ENCODE assay signal across 30 cellular contexts in the genomic region with DNA sequence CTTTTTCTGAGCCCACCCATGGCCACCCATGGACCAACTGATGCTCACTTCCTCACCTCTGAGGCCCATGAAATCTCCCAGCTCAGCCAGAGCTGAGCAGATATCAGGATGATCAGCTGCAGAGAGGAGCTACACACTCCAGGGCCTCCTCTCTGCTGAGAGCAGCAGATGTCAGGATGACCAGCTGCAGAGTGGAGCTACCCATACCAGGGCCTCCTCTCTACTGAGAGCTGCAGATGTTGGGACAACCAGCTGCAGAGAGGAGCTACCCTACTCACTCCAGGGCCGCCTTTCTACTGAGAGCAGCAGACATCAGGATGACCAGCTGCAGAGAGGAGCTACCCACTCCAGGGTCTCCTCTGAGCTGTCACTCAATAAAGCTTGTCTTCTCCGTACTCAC.
"Had no signal": no experiment of that assay in that cellular context is flagged by ENCODE, and none has a peak within 500 bp of the region (broad histone marks: within the 10 kb centered on the region; RNA-seq: fewer than 3 reads in every experiment).

No MANE protein-coding gene starts in this region.

- H3K36me3 Mint-ChIP-seq: activated CD4-positive, alpha-beta memory T cell treated with anti-CD3 and anti-CD28 coated beads for 36 hours; activated CD8-positive, alpha-beta memory T cell treated with anti-CD3 and anti-CD28 coated beads, Interleukin-2, amount 10 ng/mL, durations not matched to agents 7 days and 5 days; activated naive CD4-positive, alpha-beta T cell treated with anti-CD3 and anti-CD28 coated beads, Interleukin-2, amount 10 ng/mL, durations not matched to agents 7 days and 5 days; brain had no signal

- H3K4me1 ChIP-seq: ascending aorta, breast epithelium, colonic mucosa had no signal

- FAIRE-seq: frontal cortex had no signal

- H3K4me1 Mint-ChIP-seq: activated CD4-positive, alpha-beta T cell treated with anti-CD3 and anti-CD28 coated beads for 36 hours; activated CD4-positive, alpha-beta T cell treated with anti-CD3 and anti-CD28 coated beads, Interleukin-2, amount 10 ng/mL, durations not matched to agents 24 days and 14 days; activated CD8-positive, alpha-beta memory T cell treated with anti-CD3 and anti-CD28 coated beads, Interleukin-2, amount 10 ng/mL, durations not matched to agents 7 days and 5 days; activated naive CD4-positive, alpha-beta T cell treated with anti-CD3 and anti-CD28 coated beads, Interleukin-2, amount 10 ng/mL, durations not matched to agents 7 days and 5 days; activated naive CD8-positive, alpha-beta T cell treated with anti-CD3 and anti-CD28 coated beads, Interleukin-2, amount 10 ng/mL, durations not matched to agents 7 days and 5 days had no signal

- DNase-seq: activated CD4-positive, alpha-beta memory T cell treated with anti-CD3 and anti-CD28 coated beads for 36 hours; activated CD4-positive, alpha-beta T cell treated with anti-CD3 and anti-CD28 coated beads for 36 hours; activated CD4-positive, alpha-beta T cell treated with anti-CD3 and anti-CD28 coated beads, Interleukin-2, amount 10 ng/mL, durations not matched to agents 24 days and 14 days; activated CD4-positive, CD25-positive, alpha-beta regulatory T cell; activated CD4-positive, CD25-positive, alpha-beta regulatory T cell treated with anti-CD3 and anti-CD28 coated beads, Interleukin-2, amount 50 U/mL, for 72 hours; activated CD8-positive, alpha-beta memory T cell treated with anti-CD3 and anti-CD28 coated beads, Interleukin-2, amount 10 ng/mL, durations not matched to agents 7 days and 5 days; activated CD8-positive, alpha-beta memory T cell treated with anti-CD3 and anti-CD28 coated beads, Interleukin-2, amount 50 U/mL, for 4 hours; activated CD8-positive, alpha-beta T cell treated with anti-CD3 and anti-CD28 coated beads, Interleukin-2, amount 10 ng/mL, durations not matched to agents 7 days and 5 days; activated gamma-delta T cell; activated naive CD4-positive, alpha-beta T cell; activated naive CD4-positive, alpha-beta T cell treated with anti-CD3 and anti-CD28 coated beads, Interleukin-2, amount 10 ng/mL, durations not matched to agents 7 days and 5 days; activated naive CD8-positive, alpha-beta T cell treated with anti-CD3 and anti-CD28 coated beads, Interleukin-2, amount 10 ng/mL, durations not matched to agents 7 days and 5 days; activated T-cell treated with anti-CD3 and anti-CD28 coated beads, Interleukin-2, amount 50 U/mL, for 1 hour; activated T-cell treated with anti-CD3 and anti-CD28 coated beads, Interleukin-2, amount 50 U/mL, for 48 hours; central memory CD4-positive, alpha-beta T cell; cerebellar nuclear complex; colonic mucosa; effector CD8-positive, alpha-beta T cell; foreskin fibroblast; head of caudate nucleus; T-helper 1 cell; T-helper 17 cell; T1000 had no signal

- H3K9me3 ChIP-seq: ascending aorta, breast epithelium, colonic mucosa had no signal

- H3K27me3 ChIP-seq: ascending aorta, breast epithelium, cardiac muscle cell, colonic mucosa had no signal

- H3K9me3 Mint-ChIP-seq: activated CD4-positive, alpha-beta memory T cell treated with anti-CD3 and anti-CD28 coated beads for 36 hours had no signal

- ATAC-seq: activated CD4-positive, alpha-beta T cell treated with anti-CD3 and anti-CD28 coated beads for 36 hours; activated CD8-positive, alpha-beta memory T cell treated with anti-CD3 and anti-CD28 coated beads, Interleukin-2, amount 10 ng/mL, durations not matched to agents 7 days and 5 days; activated CD8-positive, alpha-beta T cell treated with anti-CD3 and anti-CD28 coated beads, Interleukin-2, amount 10 ng/mL, durations not matched to agents 7 days and 5 days; activated naive CD4-positive, alpha-beta T cell treated with anti-CD3 and anti-CD28 coated beads, Interleukin-2, amount 50 U/mL, for 72 hours; T-helper 17 cell had no signal

- H3K36me3 ChIP-seq: ascending aorta, breast epithelium, cardiac muscle cell, colonic mucosa had no signal

- H3K4me3 Mint-ChIP-seq: activated CD4-positive, alpha-beta memory T cell treated with anti-CD3 and anti-CD28 coated beads for 36 hours; activated CD4-positive, alpha-beta T cell treated with anti-CD3 and anti-CD28 coated beads for 36 hours; activated CD4-positive, alpha-beta T cell treated with anti-CD3 and anti-CD28 coated beads, Interleukin-2, amount 10 ng/mL, durations not matched to agents 24 days and 14 days; activated CD8-positive, alpha-beta memory T cell treated with anti-CD3 and anti-CD28 coated beads, Interleukin-2, amount 10 ng/mL, durations not matched to agents 7 days and 5 days; activated CD8-positive, alpha-beta T cell treated with anti-CD3 and anti-CD28 coated beads, Interleukin-2, amount 10 ng/mL, durations not matched to agents 7 days and 5 days; activated naive CD4-positive, alpha-beta T cell treated with anti-CD3 and anti-CD28 coated beads, Interleukin-2, amount 10 ng/mL, durations not matched to agents 7 days and 5 days; activated naive CD8-positive, alpha-beta T cell treated with anti-CD3 and anti-CD28 coated beads, Interleukin-2, amount 10 ng/mL, durations not matched to agents 7 days and 5 days; brain; T-helper 17 cell; T-helper 2 cell treated with Interferon-gamma antibody and Interleukin-4, amounts not matched to agents 5 μg/mL and 100 μg/mL, for 36 hours had no signal

- H3K4me3 ChIP-seq: ascending aorta, breast epithelium, cardiac muscle cell, colonic mucosa had no signal

- H3K27ac ChIP-seq: ascending aorta, breast epithelium, cardiac muscle cell, colonic mucosa had no signal

- H3K27ac Mint-ChIP-seq: activated CD4-positive, alpha-beta memory T cell treated with anti-CD3 and anti-CD28 coated beads for 36 hours; activated CD4-positive, alpha-beta T cell treated with anti-CD3 and anti-CD28 coated beads for 36 hours; activated CD4-positive, alpha-beta T cell treated with anti-CD3 and anti-CD28 coated beads, Interleukin-2, amount 10 ng/mL, durations not matched to agents 24 days and 14 days; activated CD8-positive, alpha-beta memory T cell treated with anti-CD3 and anti-CD28 coated beads, Interleukin-2, amount 10 ng/mL, durations not matched to agents 7 days and 5 days; activated CD8-positive, alpha-beta T cell treated with anti-CD3 and anti-CD28 coated beads, Interleukin-2, amount 10 ng/mL, durations not matched to agents 7 days and 5 days; activated naive CD4-positive, alpha-beta T cell treated with anti-CD3 and anti-CD28 coated beads, Interleukin-2, amount 10 ng/mL, durations not matched to agents 7 days and 5 days; activated naive CD4-positive, alpha-beta T cell treated with anti-CD3 and anti-CD28 coated beads, Interleukin-2, amount 50 U/mL, for 72 hours; activated naive CD8-positive, alpha-beta T cell treated with anti-CD3 and anti-CD28 coated beads, Interleukin-2, amount 10 ng/mL, durations not matched to agents 7 days and 5 days; brain; T-helper 17 cell; T-helper 2 cell treated with Interferon-gamma antibody and Interleukin-4, amounts not matched to agents 5 μg/mL and 100 μg/mL, for 36 hours had no signal
